ENCODE assay signal across 12 cellular contexts in the genomic region with DNA sequence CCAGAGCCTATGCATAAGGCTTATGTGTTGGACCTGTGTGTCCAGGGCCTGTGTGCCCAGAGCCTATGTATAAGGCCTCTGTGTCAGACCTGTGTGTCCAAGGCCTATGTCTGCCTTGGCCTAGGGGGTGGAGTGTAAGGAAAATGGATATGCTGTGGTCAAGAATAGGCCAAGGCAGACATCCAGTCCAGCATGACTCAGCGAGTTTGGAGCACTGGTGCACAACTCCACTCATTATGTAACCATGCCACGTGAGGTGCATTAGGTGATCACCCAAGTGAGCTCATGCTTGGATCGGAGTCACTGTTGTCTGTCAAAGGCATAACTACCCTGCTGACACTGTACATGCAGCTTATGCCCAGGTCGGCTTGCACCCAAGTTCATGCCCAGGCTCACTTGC.
DNase-seq lines count a peak whose midpoint lies in the region; ATAC-seq, FAIRE-seq and TF ChIP-seq lines count a peak whose summit lies in the region.
"Had no signal": no experiment of that assay in that cellular context is flagged by ENCODE, and none has a peak within 500 bp of the region (broad histone marks: within the 10 kb centered on the region; RNA-seq: fewer than 3 reads in every experiment).

No MANE protein-coding gene starts in this region.

- no peak overlapping the region for H3K27ac Mint-ChIP-seq in stimulated activated naive CD8-positive, alpha-beta T cell treated with anti-CD3 and anti-CD28 coated beads, Interleukin-15, amount 100 ng/mL, for 72 hours

- no peaks in the 10 kb centered on the region for H3K27me3 Mint-ChIP-seq in stimulated activated naive CD8-positive, alpha-beta T cell treated with anti-CD3 and anti-CD28 coated beads, Interleukin-15, amount 100 ng/mL, for 72 hours

- H3K27me3 ChIP-seq in adrenal gland = no peaks in the 10 kb centered on the region
- no peaks in the 10 kb centered on the region for H3K27me3 ChIP-seq in skeletal muscle tissue (ENCODE audit: control insufficient read depth in 3 of 3, insufficient read depth in 3 of 3, low read length in 3 of 3)
- H3K27me3 ChIP-seq: uterus had no signal

- no peak for ATAC-seq in stimulated activated naive CD8-positive, alpha-beta T cell treated with anti-CD3 and anti-CD28 coated beads, Interleukin-15, amount 100 ng/mL, for 72 hours

- intact Hi-C loops in adrenal gland (cut with DNase I) = no loop called here

- no peaks in the 10 kb centered on the region for H3K4me1 Mint-ChIP-seq in stimulated activated naive CD8-positive, alpha-beta T cell treated with anti-CD3 and anti-CD28 coated beads, Interleukin-15, amount 100 ng/mL, for 72 hours

- 60 to 100% (median 65%) methylated on average over 1 to 4 of the region's 4 CpGs for WGBS in adrenal gland, 4 donors

- DNase-seq in H54 (ENCODE audit: insufficient read length, low spot score) = no peak
- peak; percentile 54 to 80 (median 66) for DNase-seq in adrenal gland
- DNase-seq in foreskin fibroblast = peak; percentile 36 to 57
- DNase-seq in NCI-H524 (lab: John Stamatoyannopoulos, UW) = no peak
- DNase-seq in pons (ENCODE audit: low spot score) = no peak
- DNase-seq in stimulated activated naive CD8-positive, alpha-beta T cell treated with anti-CD3 and anti-CD28 coated beads, Interleukin-15, amount 100 ng/mL, for 72 hours = no peak
- DNase-seq: activated gamma-delta T cell treated with Interleukin-2 at 50 U/mL for 16 hours; effector memory CD4-positive, alpha-beta T cell; NCI-H1694 treated with DMSO at 0.1 percent for 48 hours; PC-9; uterus had no signal

- H3K27ac ChIP-seq in adrenal gland (no peak overlapping the region), skeletal muscle tissue (ENCODE audit: low read depth, low read length) (peak overlapping the region; percentile 92)
- H3K27ac ChIP-seq: PC-9, uterus had no signal

- no peak for TF ChIP-seq CTCF in adrenal gland (IDR thresholded peaks at IDR 0.05)
- TF ChIP-seq CTCF in foreskin fibroblast (IDR thresholded peaks at IDR 0.05; ENCODE audit: low read depth, low read length) = no peak

- no peak for TF ChIP-seq POLR2A in H54 (IDR thresholded peaks at IDR 0.05; ENCODE audit: low read depth, low read length)
- no peak for TF ChIP-seq POLR2A in adrenal gland (IDR thresholded peaks at IDR 0.05)

- H3K4me3 ChIP-seq in adrenal gland (no peak overlapping the region), foreskin fibroblast (ENCODE audit: low read depth in 1 of 2, low read length in 2 of 2) (no peak overlapping the region), skeletal muscle tissue (ENCODE audit: low read length in 3 of 3) (peak overlapping the region in 1 of 3 donors; percentile 37)
- H3K4me3 ChIP-seq: PC-9, uterus had no signal

- H3K9ac ChIP-seq in skeletal muscle tissue (ENCODE audit: low read depth in 1 of 3, low read length in 3 of 3) = peak overlapping the region in 2 of 3 donors; percentile 47 to 61

- H3K9me3 ChIP-seq in adrenal gland (replicated peaks in 1 of 3) (no peaks in the 10 kb centered on the region), skeletal muscle tissue (ENCODE audit: control insufficient read depth in 3 of 3, low read length in 3 of 3) (no peaks in the 10 kb centered on the region)
- H3K9me3 ChIP-seq: uterus had no signal

- FAIRE-seq in H54 (lab: Jason Lieb, UNC) = peak; percentile 78

- H3K9me3 Mint-ChIP-seq in stimulated activated naive CD8-positive, alpha-beta T cell treated with anti-CD3 and anti-CD28 coated beads, Interleukin-15, amount 100 ng/mL, for 72 hours = no peaks in the 10 kb centered on the region

- no peak overlapping the region for H3K4me3 Mint-ChIP-seq in stimulated activated naive CD8-positive, alpha-beta T cell treated with anti-CD3 and anti-CD28 coated beads, Interleukin-15, amount 100 ng/mL, for 72 hours

- H3K36me3 ChIP-seq in adrenal gland (replicated peaks in 1 of 2) (no peaks in the 10 kb centered on the region), skeletal muscle tissue (ENCODE audit: control insufficient read depth in 3 of 3, insufficient read depth in 3 of 3, low read length in 3 of 3) (no peaks in the 10 kb centered on the region)
- H3K36me3 ChIP-seq: uterus had no signal

- H3K4me1 ChIP-seq in adrenal gland (replicated peaks in 1 of 2) (peaks cover 0 to 5% of the 10 kb centered on the region in 2 donors), skeletal muscle tissue (ENCODE audit: control insufficient read depth in 3 of 3, insufficient read depth in 3 of 3, low read length in 3 of 3) (peaks cover 12 to 26% (median 21%) of the 10 kb centered on the region in 3 donors)
- H3K4me1 ChIP-seq: uterus had no signal

Comparison
In these comparisons a context has a peak if more than half of its experiments do, and no peak if none do; other contexts are left out.
1. DNase-seq: peak in adrenal gland (7 of 7) and foreskin fibroblast (2 of 2); none in H54 (single experiment), NCI-H524 (0 of 2), pons (single experiment) and stimulated activated naive CD8-positive, alpha-beta T cell treated with anti-CD3 and anti-CD28 coated beads, Interleukin-15, amount 100 ng/mL, for 72 hours (0 of 2).